In genomic region chr4:103026868-103027267, GRCh38 we compare ENCODE assay signal across 23 cellular contexts. TPM values are rescaled to one million over a fixed set of nuclear protein-coding genes. Genes with fewer than 3 reads are reported as not detected.
"Had no signal": no experiment of that assay in that cellular context is flagged by ENCODE, and none has a peak within 500 bp of the region (broad histone marks: within the 10 kb centered on the region; RNA-seq: fewer than 3 reads in every experiment).

No MANE protein-coding gene starts in this region.

- H3K4me1 ChIP-seq: gastrocnemius medialis, left ventricle myocardium inferior, lower lobe of right lung, pancreas, suprapubic skin, thyroid gland, upper lobe of left lung, uterus had no signal

- H3K27me3 ChIP-seq: gastrocnemius medialis, pancreas, suprapubic skin, thyroid gland, upper lobe of left lung, uterus had no signal

- H3K27ac ChIP-seq: gastrocnemius medialis, left ventricle myocardium inferior, lower lobe of right lung, pancreas, suprapubic skin, thyroid gland, upper lobe of left lung, uterus had no signal

- H3K9me3 ChIP-seq: gastrocnemius medialis, left ventricle myocardium inferior, lower lobe of right lung, pancreas, suprapubic skin, thyroid gland, upper lobe of left lung, uterus had no signal

- H3K27ac Mint-ChIP-seq: dendritic cell treated with granulocyte-macrophage colony-stimulating factor and Interleukin-4, amounts not matched to agents 40 ng/mL and 50 ng/mL, for 4 days; effector memory CD8-positive, alpha-beta T cell; naive B cell; nephron; progenitor cell of endocrine pancreas; stimulated activated effector memory CD8-positive, alpha-beta T cell treated with anti-CD3 and anti-CD28 coated beads, Interleukin-12 subunit alpha, Interleukin-12 subunit beta, amount 100 ng/mL, for 72 hours had no signal

- H3K4me3 ChIP-seq: gastrocnemius medialis, left ventricle myocardium inferior, lower lobe of right lung, pancreas, smooth muscle cell, suprapubic skin, thyroid gland, upper lobe of left lung, uterus had no signal

- ATAC-seq: effector memory CD8-positive, alpha-beta T cell; gastrocnemius medialis; left cardiac atrium; lower lobe of right lung; pancreas; right cardiac atrium; stimulated activated effector memory CD8-positive, alpha-beta T cell treated with anti-CD3 and anti-CD28 coated beads, Interleukin-12 subunit alpha, Interleukin-12 subunit beta, amount 100 ng/mL, for 72 hours; stimulated activated naive CD8-positive, alpha-beta T cell treated with anti-CD3 and anti-CD28 coated beads, Interleukin-15, Interleukin-2, amounts not matched to agents 100 U/mL and 50 U/mL, for 24 hours had no signal

- H3K36me3 ChIP-seq: gastrocnemius medialis, left ventricle myocardium inferior, lower lobe of right lung, pancreas, suprapubic skin, thyroid gland, upper lobe of left lung, uterus had no signal

- H3K9me3 Mint-ChIP-seq: dendritic cell treated with granulocyte-macrophage colony-stimulating factor and Interleukin-4, amounts not matched to agents 40 ng/mL and 50 ng/mL, for 4 days; effector memory CD8-positive, alpha-beta T cell; naive B cell; nephron; stimulated activated effector memory CD8-positive, alpha-beta T cell treated with anti-CD3 and anti-CD28 coated beads, Interleukin-12 subunit alpha, Interleukin-12 subunit beta, amount 100 ng/mL, for 72 hours had no signal

- DNase-seq: effector memory CD8-positive, alpha-beta T cell; gastrocnemius medialis; kidney; left cardiac atrium; left ventricle myocardium inferior; lower lobe of right lung; mesenchymal stem cell; naive B cell; occipital lobe; pancreas; right cardiac atrium; stimulated activated CD4-positive, alpha-beta T cell treated with anti-CD3 and anti-CD28 coated beads, Interleukin-4, amount 100 ng/mL, for 1 hour; stimulated activated CD8-positive, alpha-beta memory T cell treated with anti-CD3 and anti-CD28 coated beads, Interleukin-4, amount 100 ng/mL, for 48 hours; stimulated activated naive CD8-positive, alpha-beta T cell treated with anti-CD3 and anti-CD28 coated beads, Interleukin-15, Interleukin-2, amounts not matched to agents 100 U/mL and 50 U/mL, for 24 hours; thyroid gland; upper lobe of left lung; uterus had no signal

- H3K4me3 Mint-ChIP-seq: dendritic cell treated with granulocyte-macrophage colony-stimulating factor and Interleukin-4, amounts not matched to agents 40 ng/mL and 50 ng/mL, for 4 days; effector memory CD8-positive, alpha-beta T cell; naive B cell; nephron; stimulated activated effector memory CD8-positive, alpha-beta T cell treated with anti-CD3 and anti-CD28 coated beads, Interleukin-12 subunit alpha, Interleukin-12 subunit beta, amount 100 ng/mL, for 72 hours had no signal

- H3K27me3 Mint-ChIP-seq: dendritic cell treated with granulocyte-macrophage colony-stimulating factor and Interleukin-4, amounts not matched to agents 40 ng/mL and 50 ng/mL, for 4 days; effector memory CD8-positive, alpha-beta T cell; naive B cell; progenitor cell of endocrine pancreas had no signal

- H3K4me1 Mint-ChIP-seq: naive B cell; nephron; stimulated activated effector memory CD8-positive, alpha-beta T cell treated with anti-CD3 and anti-CD28 coated beads, Interleukin-12 subunit alpha, Interleukin-12 subunit beta, amount 100 ng/mL, for 72 hours had no signal

RNA-seq across cellular contexts. Expression of gene SLC9B1, which starts 7.4 kb away (rescaled TPM):
- total RNA-seq: gastrocnemius medialis, smooth muscle cell had no signal
- polyA plus RNA-seq: smooth muscle cell had no signal
